ENCODE assay signal across 14 cellular contexts in the genomic region with DNA sequence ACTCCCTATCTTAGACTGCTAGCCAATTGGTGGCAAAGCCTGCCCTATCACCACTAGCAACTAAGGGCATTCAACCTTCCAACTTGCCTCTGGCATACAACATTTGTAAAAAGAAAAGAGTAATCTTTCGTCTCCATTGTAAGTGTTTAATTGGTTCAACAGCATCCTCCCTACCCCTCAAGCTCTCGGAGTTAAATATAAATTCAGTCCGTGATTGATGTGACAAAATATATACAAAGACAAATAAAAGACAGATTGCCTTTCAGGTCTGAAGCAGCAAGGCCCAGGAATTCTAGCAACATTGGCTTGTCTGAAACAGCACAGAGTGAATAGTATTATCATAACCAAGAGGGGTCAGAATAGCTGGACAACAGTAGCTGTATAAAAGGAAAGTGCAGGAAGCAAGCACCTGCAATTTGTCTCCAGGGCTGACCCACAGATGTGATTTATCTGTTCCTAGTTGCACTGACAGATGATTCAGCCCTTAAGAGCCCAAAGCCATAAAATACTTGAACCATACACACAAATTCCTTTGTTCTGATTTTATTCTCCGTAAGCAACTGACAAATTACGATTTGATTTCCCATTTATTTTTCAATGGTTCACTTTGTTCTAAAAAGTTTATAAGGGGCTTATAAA. TPM values are rescaled to one million over a fixed set of nuclear protein-coding genes. Genes with fewer than 3 reads are reported as not detected.
DNase-seq lines count a peak whose midpoint lies in the region; ATAC-seq and TF ChIP-seq lines count a peak whose summit lies in the region.
"Had no signal": no experiment of that assay in that cellular context is flagged by ENCODE, and none has a peak within 500 bp of the region (broad histone marks: within the 10 kb centered on the region; RNA-seq: fewer than 3 reads in every experiment).

No MANE protein-coding gene starts in this region.

- H3K4me3 Mint-ChIP-seq in effector memory CD8-positive, alpha-beta T cell = no peak overlapping the region
- H3K4me3 Mint-ChIP-seq in T-cell = no peak overlapping the region

- H3K27ac Mint-ChIP-seq in effector memory CD8-positive, alpha-beta T cell = no peak overlapping the region
- H3K27ac Mint-ChIP-seq in T-cell = no peak overlapping the region

- peaks cover 40 to 64% of the 10 kb centered on the region in 2 donors for H3K27me3 Mint-ChIP-seq in effector memory CD8-positive, alpha-beta T cell
- peaks cover 4 to 8% of the 10 kb centered on the region in 2 donors for H3K27me3 Mint-ChIP-seq in T-cell

- peaks cover 2% of the 10 kb centered on the region for H3K36me3 Mint-ChIP-seq in effector memory CD8-positive, alpha-beta T cell (ENCODE audit: insufficient read depth)
- H3K36me3 Mint-ChIP-seq in T-cell = no peaks in the 10 kb centered on the region

- H3K27ac ChIP-seq in RWPE1 = no peak overlapping the region
- H3K27ac ChIP-seq in psoas muscle = peak overlapping the region; percentile 73
- H3K27ac ChIP-seq in right lobe of liver = no peak overlapping the region
- H3K27ac ChIP-seq: adrenal gland, esophagus squamous epithelium, skin epidermis had no signal

- H3K9me3 ChIP-seq in psoas muscle (no peaks in the 10 kb centered on the region), right lobe of liver (no peaks in the 10 kb centered on the region)
- H3K9me3 ChIP-seq: adrenal gland, esophagus squamous epithelium had no signal

- TF ChIP-seq POLR2A in right lobe of liver (IDR thresholded peaks at IDR 0.05) = no peak

- intact Hi-C loops in psoas muscle (cut with DNase I) (loop anchor here in 1 of 2 donors (2.0 kb wide), 1 partner anchor 48 kb away; a partner anchor contains a TSS), right lobe of liver (cut with DNase I) (no loop called here)

- POLR2A ChIA-PET in RWPE1 (lab: Yijun Ruan, JAX; ENCODE audit: low non-redundant PET) = no interaction called here
- POLR2A ChIA-PET in T-cell (lab: Charles Lee) = interaction anchor here in 1 of 2 donors (0.6 kb wide), 1 partner anchor 35 kb away, joined by 3 read pairs; no protein-coding TSS in a partner anchor

- H3K27me3 ChIP-seq in psoas muscle (ENCODE audit: insufficient read depth in 3 of 3, low read length in 2 of 3) = peaks cover 0 to 3% (median 0%) of the 10 kb centered on the region in 3 donors
- no peaks in the 10 kb centered on the region for H3K27me3 ChIP-seq in right lobe of liver
- H3K27me3 ChIP-seq: adrenal gland, esophagus squamous epithelium had no signal

- H3K4me3 ChIP-seq in fibroblast of pulmonary artery (replicated peaks; ENCODE audit: low read depth, low read length) (no peak overlapping the region), psoas muscle (peak overlapping the region; percentile 13), right lobe of liver (no peak overlapping the region)
- H3K4me3 ChIP-seq: adrenal gland, esophagus squamous epithelium, skin epidermis had no signal

- CTCF ChIA-PET in RWPE1 (lab: Yijun Ruan, JAX) (no interaction called here), T-cell (lab: Charles Lee) (interaction anchor here in 1 of 2 donors (0.6 kb wide), 1 partner anchor 283 kb away, joined by 3 read pairs; no protein-coding TSS in a partner anchor)

- H3K36me3 ChIP-seq in psoas muscle (ENCODE audit: insufficient read depth in 1 of 2, low read depth in 1 of 2) (no peaks in the 10 kb centered on the region), right lobe of liver (no peaks in the 10 kb centered on the region)
- H3K36me3 ChIP-seq: adrenal gland, esophagus squamous epithelium had no signal

- WGBS in psoas muscle, 3 donors = 48 to 62% (median 48%) methylated on average over 5 of the region's 5 CpGs
- WGBS in right lobe of liver (ENCODE audit: insufficient coverage, low coverage, low lambda C conversion rate, missing lambda C conversion rate) = 62% methylated on average over 5 of the region's 5 CpGs

- H3K4me1 ChIP-seq in psoas muscle = peaks cover 23% of the 10 kb centered on the region
- no peaks in the 10 kb centered on the region for H3K4me1 ChIP-seq in right lobe of liver

- peaks cover 0 to 1% of the 10 kb centered on the region in 2 donors for H3K9me3 Mint-ChIP-seq in effector memory CD8-positive, alpha-beta T cell
- no peaks in the 10 kb centered on the region for H3K9me3 Mint-ChIP-seq in T-cell

- TF ChIP-seq CTCF in RWPE1 (conservative IDR thresholded peaks at IDR 0.05; ENCODE audit: low read depth) = no peak
- no peak for TF ChIP-seq CTCF in fibroblast of pulmonary artery (IDR thresholded peaks at IDR 0.05; ENCODE audit: low read length, missing control alignments)
- no peak for TF ChIP-seq CTCF in psoas muscle (IDR thresholded peaks at IDR 0.05)
- TF ChIP-seq CTCF in right lobe of liver (IDR thresholded peaks at IDR 0.05) = no peak

- H3K4me1 Mint-ChIP-seq in effector memory CD8-positive, alpha-beta T cell (ENCODE audit: low read depth in 2 of 2) = no peaks in the 10 kb centered on the region
- H3K4me1 Mint-ChIP-seq in T-cell = no peaks in the 10 kb centered on the region

- peak; percentile 82 to 91 (median 86) for ATAC-seq in psoas muscle
- no peak for ATAC-seq in effector memory CD8-positive, alpha-beta T cell (replicated peaks)
- ATAC-seq in right lobe of liver = no peak
- no peak for ATAC-seq in T-cell (replicated peaks in 1 of 4)

- DNase-seq in GM04503 (ENCODE audit: low read depth) (peak; percentile 56), RWPE1 (ENCODE audit: low spot score) (peak; percentile 72), fibroblast of pulmonary artery (ENCODE audit: low read depth) (peak; percentile 68), psoas muscle (no peak), right lobe of liver (no peak), T-cell (no peak), SKM-1 (lab: John Stamatoyannopoulos, UW; ENCODE audit: unreplicated experiment) (no peak)
- DNase-seq in effector memory CD8-positive, alpha-beta T cell = no peak
- DNase-seq: activated CD8-positive, alpha-beta memory T cell treated with anti-CD3 and anti-CD28 coated beads for 24 hours; esophagus squamous epithelium; mesendoderm; NCI-H510A had no signal

RNA-seq across cellular contexts. Expression of a gene that starts 47.7 kb away (rescaled TPM):
- total RNA-seq in psoas muscle (1,000 to 10,000 TPM; 1,558 to 6,044 (median 2,711) TPM), right lobe of liver (1 to 10 TPM in 3 of 6 experiments, under 1 TPM in 2, not detected in 1; 0.34 to 5.0 (median 4.7) TPM), T-cell (not detected)
- 1,000 to 10,000 TPM in 2 of 3 donors, 100 to 1,000 TPM in 1; 104 to 1,576 (median 1,443) TPM for polyA plus RNA-seq in psoas muscle
- total RNA-seq: esophagus squamous epithelium had no signal

Comparison
In these comparisons a context has a peak if more than half of its experiments do, and no peak if none do; other contexts are left out.
1. DNase-seq: peak in GM04503 (single experiment), RWPE1 (single experiment) and fibroblast of pulmonary artery (single experiment); none in psoas muscle (0 of 2), effector memory CD8-positive, alpha-beta T cell (0 of 3), right lobe of liver (0 of 3), T-cell (0 of 34) and SKM-1 (single experiment).
2. ATAC-seq: peak in psoas muscle (4 of 4); none in effector memory CD8-positive, alpha-beta T cell (single experiment), right lobe of liver (0 of 4) and T-cell (0 of 4).
3. RNA of a gene that starts 47.7 kb away (total RNA-seq): 1,558 to 6,044 TPM in psoas muscle; 0.34 to 5.0 TPM in right lobe of liver and not detected in T-cell; every median in the first group is over 100 times any median in the second.